Comparison of ENCODE assay signal across 9 cellular contexts in the genomic region with DNA sequence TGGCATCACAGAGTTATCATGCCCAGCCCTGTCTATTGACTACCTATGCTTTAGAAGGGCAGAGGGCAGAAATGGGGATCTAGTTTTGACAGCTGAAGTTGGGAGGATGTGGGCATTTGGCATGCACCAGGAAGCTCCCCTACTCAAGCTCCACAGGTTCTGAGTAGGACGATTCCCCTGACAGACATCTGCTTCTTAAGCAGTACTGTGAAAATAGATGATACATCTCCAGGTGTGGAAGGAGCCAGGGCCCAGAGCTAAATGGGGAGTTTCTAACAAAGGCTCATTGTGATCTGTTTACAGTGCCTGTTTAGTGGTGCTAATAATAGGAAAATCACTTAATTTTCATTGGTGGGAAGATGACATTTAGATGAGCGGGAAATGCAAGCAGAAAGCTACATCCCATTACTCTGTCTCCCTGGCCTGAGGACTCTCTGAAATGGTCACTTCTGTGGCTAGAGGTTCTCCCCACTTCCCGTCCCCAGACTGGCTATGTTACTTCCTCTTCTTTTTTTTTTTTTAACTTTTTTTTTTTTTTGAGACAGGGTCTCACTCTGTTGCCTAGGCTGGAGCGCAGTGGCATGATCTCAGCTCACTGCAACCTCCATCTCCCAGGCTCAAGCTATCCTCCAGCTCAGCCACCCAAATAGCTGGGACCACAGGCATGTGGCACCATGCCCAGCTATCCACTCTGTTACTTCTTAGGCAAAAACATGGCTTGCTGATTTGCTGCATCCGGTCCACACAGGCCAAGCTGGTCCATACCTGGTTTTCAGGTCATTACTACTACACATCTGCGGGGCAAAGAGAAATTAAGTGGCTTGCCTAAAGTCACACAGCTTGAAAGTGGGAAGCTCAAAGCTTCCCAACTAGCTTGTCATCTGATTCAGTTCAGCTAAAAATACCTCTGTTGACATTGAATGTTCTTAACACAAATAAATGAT. TPM values are rescaled to one million over a fixed set of nuclear protein-coding genes. Genes with fewer than 3 reads are reported as not detected.
DNase-seq lines count a peak whose midpoint lies in the region; ATAC-seq and TF ChIP-seq lines count a peak whose summit lies in the region.
"Had no signal": no experiment of that assay in that cellular context is flagged by ENCODE, and none has a peak within 500 bp of the region (broad histone marks: within the 10 kb centered on the region; RNA-seq: fewer than 3 reads in every experiment).

No MANE protein-coding gene starts in this region.

- H3K27me3 ChIP-seq in BJ (ENCODE audit: control insufficient read depth, insufficient read depth, low read length) (no peaks in the 10 kb centered on the region), esophagus squamous epithelium (no peaks in the 10 kb centered on the region)
- H3K27me3 ChIP-seq: testis had no signal

- TF ChIP-seq CTCF in BJ (IDR thresholded peaks at IDR 0.05; ENCODE audit: insufficient read depth, low read depth, low read length) (no peak), RWPE1 (conservative IDR thresholded peaks at IDR 0.05; ENCODE audit: low read depth) (no peak), esophagus squamous epithelium (IDR thresholded peaks at IDR 0.05) (no peak)

- H3K27ac ChIP-seq in RWPE1 (no peak overlapping the region), esophagus squamous epithelium (no peak overlapping the region)
- H3K27ac ChIP-seq: testis had no signal

- WGBS in esophagus squamous epithelium, 2 donors, result 60 to 66% methylated on average over 6 of the region's 6 CpGs

- no peaks in the 10 kb centered on the region for H3K9me3 ChIP-seq in esophagus squamous epithelium
- H3K9me3 ChIP-seq: testis had no signal

- TF ChIP-seq POLR2A in esophagus squamous epithelium (IDR thresholded peaks at IDR 0.05), result no peak

- peak; percentile 58 for DNase-seq in BJ (ENCODE audit: low read depth)
- peak; percentile 81 for DNase-seq in HCEC 1CT
- peak; percentile 22 for DNase-seq in RWPE1 (ENCODE audit: low spot score)
- DNase-seq in foreskin melanocyte, result peak; percentile 73
- no peak for DNase-seq in NCI-H2227 treated with DMSO at 0.1 percent for 48 hours (lab: John Stamatoyannopoulos, UW)
- DNase-seq in NCI-H524 (lab: John Stamatoyannopoulos, UW), result no peak
- DNase-seq in esophagus squamous epithelium (lab: John Stamatoyannopoulos, UW), result no peak
- DNase-seq: testis had no signal

- POLR2A ChIA-PET in BJ (lab: Charles Lee) (no interaction called here), RWPE1 (lab: Yijun Ruan, JAX; ENCODE audit: low non-redundant PET) (no interaction called here)

- intact Hi-C loops in esophagus squamous epithelium (cut with DNase I), result no loop called here

- CTCF ChIA-PET in BJ (lab: Yijun Ruan, JAX), result interaction anchor here (0.8 to 1.2 kb wide), 3 partner anchors 11 to 53 kb away, joined by 3 to 5 read pairs (median 3); no protein-coding TSS in a partner anchor
- CTCF ChIA-PET in RWPE1 (lab: Yijun Ruan, JAX), result no interaction called here

- no peak overlapping the region for H3K4me3 ChIP-seq in BJ (ENCODE audit: low read depth, low read length)
- no peak overlapping the region for H3K4me3 ChIP-seq in esophagus squamous epithelium
- H3K4me3 ChIP-seq: testis had no signal

- H3K36me3 ChIP-seq in BJ (ENCODE audit: control insufficient read depth, insufficient read depth, low read length), result no peaks in the 10 kb centered on the region
- H3K36me3 ChIP-seq in esophagus squamous epithelium, result no peaks in the 10 kb centered on the region

- no peak for ATAC-seq in GM18498 (IDR thresholded peaks at IDR 0.05; ENCODE audit: unreplicated experiment)

- H3K4me1 ChIP-seq in esophagus squamous epithelium, result peaks cover 0 to 3% (median 0%) of the 10 kb centered on the region in 3 donors
- H3K4me1 ChIP-seq: testis had no signal

RNA-seq across cellular contexts. Expression of gene CNIH3, which starts 23.2 kb away (rescaled TPM):
- polyA plus RNA-seq in BJ (2011; rRNA removed), result 2.6 and 2.9 TPM in 2 replicates
- 1.9 and 6.8 TPM in 2 replicates for polyA minus RNA-seq in BJ (2011; rRNA and poly(A)+ RNA removed)
- 1 to 10 TPM in 2 of 4 donors, under 1 TPM in 1, not detected in 1; 0.34 to 3.2 (median 1.2) TPM for total RNA-seq in esophagus squamous epithelium

Comparison
In these comparisons a context has a peak if more than half of its experiments do, and no peak if none do; other contexts are left out.
1. DNase-seq: peak in BJ (single experiment), HCEC 1CT (single experiment), RWPE1 (single experiment) and foreskin melanocyte (single experiment); none in NCI-H2227 treated with DMSO at 0.1 percent for 48 hours (single experiment), NCI-H524 (0 of 2) and esophagus squamous epithelium (single experiment).